Comparison of ENCODE assay signal across 20 cellular contexts in the genomic region with DNA sequence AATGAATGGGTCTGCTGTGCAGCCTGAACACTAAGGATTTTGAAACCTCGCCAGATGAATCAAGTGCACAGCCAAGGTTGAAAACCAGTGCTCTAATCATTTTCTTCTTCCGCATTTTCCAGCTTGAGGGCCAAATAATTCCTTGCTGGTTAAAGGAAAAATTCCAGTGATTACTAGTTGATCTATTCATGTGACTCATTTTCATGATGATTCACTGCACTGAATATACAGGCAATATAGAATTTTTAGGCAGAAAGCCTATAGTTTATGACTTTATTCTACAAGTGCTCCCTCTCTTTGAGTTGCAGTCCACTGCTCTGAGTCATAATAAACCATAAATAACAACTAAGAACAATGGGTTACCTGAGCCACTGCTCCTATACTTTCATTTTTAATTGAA.
A peak's percentile ranks its signal among the peaks of the same experiment; 100 is the strongest.
DNase-seq lines count a peak whose midpoint lies in the region; ATAC-seq, FAIRE-seq and TF ChIP-seq lines count a peak whose summit lies in the region.
"Had no signal": no experiment of that assay in that cellular context is flagged by ENCODE, and none has a peak within 500 bp of the region (broad histone marks: within the 10 kb centered on the region; RNA-seq: fewer than 3 reads in every experiment).

No MANE protein-coding gene starts in this region.

- peak; percentile 19 for DNase-seq in NCI-H1105 treated with DMSO at 0.1 percent for 48 hours (lab: John Stamatoyannopoulos, UW)
- no peak for DNase-seq in NCI-H1105 (lab: John Stamatoyannopoulos, UW)
- peak; percentile 20 for DNase-seq in M059J (ENCODE audit: low read depth)
- DNase-seq in astrocyte (ENCODE audit: low read depth) = peak; percentile 35
- peak; percentile 41 for DNase-seq in urothelium cell line (ENCODE audit: low spot score)
- DNase-seq in activated CD4-positive, alpha-beta T cell treated with anti-CD3 and anti-CD28 coated beads, Interleukin-2, amount 50 U/mL, for 48 hours = no peak
- DNase-seq: 8988T, H9, NCI-H1092, NCI-H187, NCI-H2171, NCI-H446 treated with DMSO at 0.1 percent for 48 hours, NCI-H774, RPMI8226, SW 1271, T-helper 9 cell had no signal

- H3K4me1 ChIP-seq in astrocyte (ENCODE audit: insufficient read depth, low read length) = no peaks in the 10 kb centered on the region
- H3K4me1 ChIP-seq: SJSA1 had no signal

- no peak overlapping the region for H3K27ac Mint-ChIP-seq in astrocyte (ENCODE audit: unreplicated experiment)
- H3K27ac Mint-ChIP-seq: H9 had no signal

- H2AFZ ChIP-seq in astrocyte (ENCODE audit: low read depth, low read length) = no peak overlapping the region

- ATAC-seq in GM21423 (IDR thresholded peaks at IDR 0.05; ENCODE audit: unreplicated experiment) (no peak), GM18520 (IDR thresholded peaks at IDR 0.05; ENCODE audit: unreplicated experiment) (no peak)

- H3K4me2 ChIP-seq in astrocyte (ENCODE audit: low read length) = no peak overlapping the region

- H3K4me3 Mint-ChIP-seq in astrocyte (ENCODE audit: unreplicated experiment) = no peak overlapping the region
- H3K4me3 Mint-ChIP-seq: H9 had no signal

- no peaks in the 10 kb centered on the region for H3K4me1 Mint-ChIP-seq in astrocyte (ENCODE audit: low read depth, unreplicated experiment)

- no peaks in the 10 kb centered on the region for H3K9me3 ChIP-seq in astrocyte (ENCODE audit: insufficient read depth, low read depth, low read length)
- H3K9me3 ChIP-seq: SJSA1 had no signal

- H3K27me3 Mint-ChIP-seq in astrocyte (ENCODE audit: low read depth, unreplicated experiment) = peaks cover 7% of the 10 kb centered on the region

- no peaks in the 10 kb centered on the region for H4K20me1 ChIP-seq in astrocyte (ENCODE audit: insufficient read depth, low read length)

- H3K36me3 Mint-ChIP-seq in astrocyte (ENCODE audit: low read depth, unreplicated experiment) = no peaks in the 10 kb centered on the region

- no peaks in the 10 kb centered on the region for H3K9me3 Mint-ChIP-seq in astrocyte (ENCODE audit: unreplicated experiment)

- FAIRE-seq in astrocyte (lab: Jason Lieb, UNC) (no peak), urothelium cell line (lab: Jason Lieb, UNC) (no peak)

- H3K27me3 ChIP-seq in astrocyte (ENCODE audit: insufficient read depth, low read length) = no peaks in the 10 kb centered on the region

- H3K27ac ChIP-seq in astrocyte (ENCODE audit: low read depth, low read length) = no peak overlapping the region
- H3K27ac ChIP-seq: C4-2B, SJSA1 had no signal

- H3K9ac ChIP-seq in astrocyte (ENCODE audit: low read length) = no peak overlapping the region

- no peaks in the 10 kb centered on the region for H3K36me3 ChIP-seq in astrocyte (ENCODE audit: insufficient read depth, low read length)
- H3K36me3 ChIP-seq: SJSA1 had no signal

- no peak overlapping the region for H3K4me3 ChIP-seq in astrocyte (ENCODE audit: insufficient read depth, low read depth, low read length)
- H3K4me3 ChIP-seq: SJSA1 had no signal

- H3K79me2 ChIP-seq in astrocyte (ENCODE audit: insufficient read depth, low read length) = no peaks in the 10 kb centered on the region

- no peak for TF ChIP-seq CTCF in astrocyte (IDR thresholded peaks at IDR 0.05; ENCODE audit: insufficient read depth, low read depth, low read length)

Comparison
In these comparisons a context has a peak if more than half of its experiments do, and no peak if none do; other contexts are left out.
1. DNase-seq: peak in NCI-H1105 treated with DMSO at 0.1 percent for 48 hours (single experiment), M059J (single experiment), astrocyte (single experiment) and urothelium cell line (single experiment); none in NCI-H1105 (single experiment) and activated CD4-positive, alpha-beta T cell treated with anti-CD3 and anti-CD28 coated beads, Interleukin-2, amount 50 U/mL, for 48 hours (0 of 2).